ENCODE assay signal across 23 cellular contexts in genomic region chr6:41640436-41640835, GRCh38. TPM values are rescaled to one million over a fixed set of nuclear protein-coding genes. Genes with fewer than 3 reads are reported as not detected.
A peak's percentile ranks its signal among the peaks of the same experiment; 100 is the strongest.
DNase-seq lines count a peak whose midpoint lies in the region; ATAC-seq and TF ChIP-seq lines count a peak whose summit lies in the region.
"Had no signal": no experiment of that assay in that cellular context is flagged by ENCODE, and none has a peak within 500 bp of the region (broad histone marks: within the 10 kb centered on the region; RNA-seq: fewer than 3 reads in every experiment).

No MANE protein-coding gene starts in this region.

- H3K27ac Mint-ChIP-seq in chondrocyte (ENCODE audit: unreplicated experiment) (peak overlapping the region; percentile 83), nephron (peak overlapping the region; percentile 97 to 100 (median 99)), type B pancreatic cell (peak overlapping the region; percentile 91)
- no peak overlapping the region for H3K27ac Mint-ChIP-seq in naive thymus-derived CD4-positive, alpha-beta T cell
- H3K27ac Mint-ChIP-seq: activated T-helper 1 cell treated with anti-CD3 and anti-CD28 coated beads, Interleukin-12 subunit alpha, Interleukin-12 subunit beta, Interleukin-2, Interleukin-4 antibody, amounts not matched to agents 30 ng/mL and 10 ng/mL and 1 ng/mL, durations not matched to agents 14 hours and 24 hours and 36 hours had no signal

- H3K4me3 Mint-ChIP-seq in chondrocyte (ENCODE audit: unreplicated experiment) (peak overlapping the region; percentile 87), nephron (peak overlapping the region; percentile 91 to 97 (median 93)), type B pancreatic cell (peak overlapping the region; percentile 92)
- peak overlapping the region in 1 of 10 donors; percentile 71 for H3K4me3 Mint-ChIP-seq in naive thymus-derived CD4-positive, alpha-beta T cell
- H3K4me3 Mint-ChIP-seq: activated T-helper 1 cell treated with anti-CD3 and anti-CD28 coated beads, Interleukin-12 subunit alpha, Interleukin-12 subunit beta, Interleukin-2, Interleukin-4 antibody, amounts not matched to agents 30 ng/mL and 10 ng/mL and 1 ng/mL, durations not matched to agents 14 hours and 24 hours and 36 hours had no signal

- no peaks in the 10 kb centered on the region for H3K9me3 ChIP-seq in right cardiac atrium (ENCODE audit: control insufficient read depth, low read length)
- H3K9me3 ChIP-seq in naive thymus-derived CD4-positive, alpha-beta T cell (ENCODE audit: control insufficient read depth in 2 of 3, low read length in 3 of 3) = no peaks in the 10 kb centered on the region
- H3K9me3 ChIP-seq: A549, MG63 had no signal

- POLR2A ChIA-PET in naive thymus-derived CD4-positive, alpha-beta T cell (lab: Charles Lee) = no interaction called here

- H3K27ac ChIP-seq in right cardiac atrium (ENCODE audit: low read length) = no peak overlapping the region
- no peak overlapping the region for H3K27ac ChIP-seq in naive thymus-derived CD4-positive, alpha-beta T cell (ENCODE audit: low read depth, low read length)
- H3K27ac ChIP-seq: A549, C4-2B, cardiac muscle cell had no signal

- TF ChIP-seq CTCF in chondrocyte (IDR thresholded peaks at IDR 0.05) (no peak), nephron (IDR thresholded peaks at IDR 0.05; ENCODE audit: unreplicated experiment in 3 of 3) (no peak), type B pancreatic cell (conservative IDR thresholded peaks at IDR 0.05) (no peak)

- no peak overlapping the region for H3K4me3 ChIP-seq in right cardiac atrium (ENCODE audit: low read length)
- H3K4me3 ChIP-seq in naive thymus-derived CD4-positive, alpha-beta T cell (ENCODE audit: low read length) = no peak overlapping the region
- H3K4me3 ChIP-seq: A549, MG63 had no signal

- H3K4me1 Mint-ChIP-seq in chondrocyte (ENCODE audit: low read depth) = peaks cover 81% of the 10 kb centered on the region
- H3K4me1 Mint-ChIP-seq in nephron = peaks cover 75% of the 10 kb centered on the region
- H3K4me1 Mint-ChIP-seq in type B pancreatic cell (ENCODE audit: unreplicated experiment) = peaks cover 53% of the 10 kb centered on the region
- peaks cover 0 to 15% (median 10%) of the 10 kb centered on the region in 7 donors for H3K4me1 Mint-ChIP-seq in naive thymus-derived CD4-positive, alpha-beta T cell

- H3K36me3 Mint-ChIP-seq in chondrocyte (ENCODE audit: low read depth) = peaks cover 3% of the 10 kb centered on the region
- H3K36me3 Mint-ChIP-seq in nephron (ENCODE audit: low read depth) = peaks cover 28% of the 10 kb centered on the region
- H3K36me3 Mint-ChIP-seq in type B pancreatic cell = peaks cover 12% of the 10 kb centered on the region
- H3K36me3 Mint-ChIP-seq in naive thymus-derived CD4-positive, alpha-beta T cell = peaks cover 0 to 3% (median 0%) of the 10 kb centered on the region in 5 donors
- H3K36me3 Mint-ChIP-seq: naive B cell had no signal

- H3K27me3 Mint-ChIP-seq in chondrocyte (ENCODE audit: low read depth) (no peaks in the 10 kb centered on the region), nephron (ENCODE audit: low read depth) (peaks cover 24% of the 10 kb centered on the region), type B pancreatic cell (peaks cover 35% of the 10 kb centered on the region)
- H3K27me3 Mint-ChIP-seq in naive thymus-derived CD4-positive, alpha-beta T cell = peaks cover 40 to 63% (median 55%) of the 10 kb centered on the region in 5 donors

- WGBS in right cardiac atrium = 65% methylated on average over 7 of the region's 7 CpGs

- DNase-seq in right cardiac atrium (peak; percentile 50 to 75 (median 66)), left ventricle myocardium superior (no peak), chondrocyte (ENCODE audit: low spot score) (no peak), type B pancreatic cell (ENCODE audit: extremely low spot score, unreplicated experiment) (no peak), NCI-H128 (lab: John Stamatoyannopoulos, UW; ENCODE audit: unreplicated experiment) (no peak)
- no peak for DNase-seq in naive thymus-derived CD4-positive, alpha-beta T cell
- DNase-seq: GDM1; HCEC 1CT; IMR-90; MG63; naive B cell; NCI-H82; PC-3; stimulated activated CD4-positive, alpha-beta T cell treated with anti-CD3 and anti-CD28 coated beads, Interleukin-12 subunit alpha, Interleukin-12 subunit beta, amount 100 ng/mL, for 4 hours; substantia nigra had no signal

- no peaks in the 10 kb centered on the region for H3K36me3 ChIP-seq in naive thymus-derived CD4-positive, alpha-beta T cell (ENCODE audit: control insufficient read depth in 2 of 3, insufficient read depth in 3 of 3, low read length in 3 of 3)
- H3K36me3 ChIP-seq: cardiac muscle cell, MG63 had no signal

- H3K9me3 Mint-ChIP-seq in chondrocyte (ENCODE audit: low read depth) (no peaks in the 10 kb centered on the region), nephron (no peaks in the 10 kb centered on the region), type B pancreatic cell (no peaks in the 10 kb centered on the region)
- peaks cover 0 to 1% (median 0%) of the 10 kb centered on the region in 11 donors for H3K9me3 Mint-ChIP-seq in naive thymus-derived CD4-positive, alpha-beta T cell
- H3K9me3 Mint-ChIP-seq: activated T-helper 1 cell treated with anti-CD3 and anti-CD28 coated beads, Interleukin-12 subunit alpha, Interleukin-12 subunit beta, Interleukin-2, Interleukin-4 antibody, amounts not matched to agents 30 ng/mL and 10 ng/mL and 1 ng/mL, durations not matched to agents 14 hours and 24 hours and 36 hours; naive B cell had no signal

- ATAC-seq in right cardiac atrium = peak in 1 of 2 donors; percentile 27
- ATAC-seq in left ventricle myocardium superior = no peak
- ATAC-seq in naive thymus-derived CD4-positive, alpha-beta T cell = no peak
- no peak for ATAC-seq in HG02571 (IDR thresholded peaks at IDR 0.05; ENCODE audit: unreplicated experiment)
- ATAC-seq: A549; activated CD4-positive, CD25-positive, alpha-beta regulatory T cell treated with anti-CD3 and anti-CD28 coated beads, Interleukin-2, amount 50 U/mL, for 24 hours; esophagus mucosa; PC-3 had no signal

- H3K27me3 ChIP-seq in right cardiac atrium (ENCODE audit: control insufficient read depth, insufficient read depth) = no peaks in the 10 kb centered on the region
- H3K27me3 ChIP-seq in naive thymus-derived CD4-positive, alpha-beta T cell (ENCODE audit: control insufficient read depth in 2 of 2, insufficient read depth in 2 of 2, low read length in 2 of 2) = peaks cover 0 to 7% of the 10 kb centered on the region in 2 donors
- H3K27me3 ChIP-seq: MG63 had no signal

- H3K4me1 ChIP-seq in right cardiac atrium (ENCODE audit: control insufficient read depth, insufficient read depth, low read length) = no peaks in the 10 kb centered on the region
- peaks cover 3 to 10% of the 10 kb centered on the region in 2 donors for H3K4me1 ChIP-seq in naive thymus-derived CD4-positive, alpha-beta T cell (ENCODE audit: control insufficient read depth in 2 of 2, insufficient read depth in 2 of 2, low read length in 2 of 2)

- intact Hi-C loops in right cardiac atrium (cut with DNase I) (no loop called here), left ventricle myocardium superior (cut with micrococcal nuclease) (no loop called here)
- intact Hi-C loops in naive thymus-derived CD4-positive, alpha-beta T cell (cut with micrococcal nuclease) = no loop called here

- CTCF ChIA-PET in naive thymus-derived CD4-positive, alpha-beta T cell (lab: Charles Lee) = no interaction called here

RNA-seq across cellular contexts. Expression of gene MDFI, which starts 2.2 kb away (rescaled TPM):
- 10 to 100 TPM in 2 of 4 donors, 1 to 10 TPM in 2; 8.0 to 11.9 (median 10.0) TPM for total RNA-seq in right cardiac atrium
- 4.9 TPM for polyA plus RNA-seq in right cardiac atrium
- 1.3 TPM for total RNA-seq in left ventricle myocardium superior
- total RNA-seq in chondrocyte = 31.8 to 62.6 TPM (median 33.7 TPM) in 3 replicates
- total RNA-seq in type B pancreatic cell (ENCODE audit: low replicate concordance) = 53.9 and 94.5 TPM in 2 replicates
- total RNA-seq in naive thymus-derived CD4-positive, alpha-beta T cell = not detected
- polyA plus RNA-seq in naive thymus-derived CD4-positive, alpha-beta T cell = not detected
- total RNA-seq: activated T-helper 1 cell treated with anti-CD3 and anti-CD28 coated beads, Interleukin-12 subunit alpha, Interleukin-12 subunit beta, Interleukin-2, Interleukin-4 antibody, amounts not matched to agents 30 ng/mL and 10 ng/mL and 1 ng/mL, durations not matched to agents 14 hours and 24 hours and 36 hours had no signal

Comparison
In these comparisons a context has a peak if more than half of its experiments do, and no peak if none do; other contexts are left out.
1. DNase-seq: peak in right cardiac atrium (3 of 3); none in left ventricle myocardium superior (single experiment), chondrocyte (single experiment), type B pancreatic cell (single experiment), naive thymus-derived CD4-positive, alpha-beta T cell (0 of 9) and NCI-H128 (single experiment).
2. H3K27ac Mint-ChIP-seq: peak in chondrocyte (single experiment), nephron (3 of 3) and type B pancreatic cell (single experiment); none in naive thymus-derived CD4-positive, alpha-beta T cell (0 of 9).